ENCODE assay signal across 9 cellular contexts in the genomic region with DNA sequence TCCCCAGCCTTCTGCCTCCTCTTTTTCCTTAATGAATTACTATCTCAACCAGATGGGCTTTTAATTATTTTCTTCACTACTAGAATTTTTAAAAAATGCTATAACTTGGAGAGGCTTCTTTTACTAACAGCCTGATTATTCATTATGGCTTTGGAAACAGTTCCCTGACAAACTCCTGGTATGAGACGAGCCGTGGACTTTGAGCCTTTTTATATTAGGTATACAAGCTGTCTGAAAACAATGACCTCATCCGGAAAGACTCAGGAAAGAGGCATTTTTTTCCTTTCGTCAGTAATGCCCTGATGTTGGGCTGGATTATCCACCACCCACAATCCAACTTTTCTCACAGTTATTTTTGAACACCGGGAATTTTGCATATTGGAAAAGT. TPM values are rescaled to one million over a fixed set of nuclear protein-coding genes. Genes with fewer than 3 reads are reported as not detected.
DNase-seq lines count a peak whose midpoint lies in the region; ATAC-seq, FAIRE-seq and TF ChIP-seq lines count a peak whose summit lies in the region.
"Had no signal": no experiment of that assay in that cellular context is flagged by ENCODE, and none has a peak within 500 bp of the region (broad histone marks: within the 10 kb centered on the region; RNA-seq: fewer than 3 reads in every experiment).

No MANE protein-coding gene starts in this region.

- ATAC-seq in left lung = peak; percentile 56
- no peak for ATAC-seq in GM19397 (IDR thresholded peaks at IDR 0.05; ENCODE audit: unreplicated experiment)
- ATAC-seq: activated T-cell treated with anti-CD3 and anti-CD28 coated beads, Interleukin-2, amount 50 U/mL, for 72 hours had no signal

- H3K27me3 ChIP-seq in left lung (no peaks in the 10 kb centered on the region), thyroid gland (no peaks in the 10 kb centered on the region)

- H3K27ac ChIP-seq in left lung (peak overlapping the region; percentile 68 to 71), thyroid gland (peak overlapping the region in 2 of 3 donors; percentile 59 to 67)

- DNase-seq in HuH-7.5 (ENCODE audit: low spot score) = peak; percentile 41
- peak; percentile 55 for DNase-seq in choroid plexus epithelial cell (ENCODE audit: low read depth)
- no peak for DNase-seq in left lung
- no peak for DNase-seq in thyroid gland
- DNase-seq in GM19239 (ENCODE audit: insufficient read length, low spot score) = no peak
- no peak for DNase-seq in hypothalamus (lab: John Stamatoyannopoulos, UW)
- DNase-seq in SKM-1 (lab: John Stamatoyannopoulos, UW; ENCODE audit: unreplicated experiment) = no peak
- DNase-seq: activated T-cell treated with anti-CD3 and anti-CD28 coated beads, Interleukin-2, amount 50 U/mL, for 72 hours had no signal

- peak in 1 of 2 donors; percentile 27 for TF ChIP-seq POLR2A in thyroid gland (IDR thresholded peaks at IDR 0.05)

- H3K4me3 ChIP-seq in choroid plexus epithelial cell (ENCODE audit: low read depth, low read length) (no peak overlapping the region), left lung (peak overlapping the region in 1 of 2 donors; percentile 23), thyroid gland (replicated peaks in 1 of 3) (no peak overlapping the region)

- intact Hi-C loops in left lung (cut with DNase I) = no loop called here
- intact Hi-C loops in thyroid gland (cut with DNase I) = no loop called here

- no peak for FAIRE-seq in GM19239 (lab: Jason Lieb, UNC)

- 47 to 60% methylated on average over 5 of the region's 5 CpGs for WGBS in thyroid gland, 2 donors

- H3K4me1 ChIP-seq in left lung (peaks cover 29 to 38% of the 10 kb centered on the region in 2 donors), thyroid gland (peaks cover 14 to 33% of the 10 kb centered on the region in 2 donors)

- H3K36me3 ChIP-seq in left lung (no peaks in the 10 kb centered on the region), thyroid gland (no peaks in the 10 kb centered on the region)

- H3K9me3 ChIP-seq in left lung (no peaks in the 10 kb centered on the region), thyroid gland (no peaks in the 10 kb centered on the region)

- TF ChIP-seq CTCF in choroid plexus epithelial cell (conservative IDR thresholded peaks at IDR 0.05; ENCODE audit: low read depth, low read length) (no peak), left lung (IDR thresholded peaks at IDR 0.05) (no peak), thyroid gland (IDR thresholded peaks at IDR 0.05) (no peak)

RNA-seq across cellular contexts. Expression of a gene that starts 26.7 kb away (rescaled TPM):
- 100 to 1,000 TPM in 1 of 2 donors, 10 to 100 TPM in 1; 80.5 to 195 TPM for total RNA-seq in left lung
- total RNA-seq in thyroid gland = 100 to 1,000 TPM; 225 to 404 (median 382) TPM

Comparison
In these comparisons a context has a peak if more than half of its experiments do, and no peak if none do; other contexts are left out.
1. DNase-seq: peak in HuH-7.5 (single experiment) and choroid plexus epithelial cell (single experiment); none in left lung (0 of 2), thyroid gland (0 of 2), GM19239 (single experiment), hypothalamus (0 of 51) and SKM-1 (single experiment).